ENCODE assay signal across 10 cellular contexts in genomic region chr7:468681-469590, GRCh38. TPM values are rescaled to one million over a fixed set of nuclear protein-coding genes. Genes with fewer than 3 reads are reported as not detected.
DNase-seq lines count a peak whose midpoint lies in the region; ATAC-seq lines count a peak whose summit lies in the region.
"Had no signal": no experiment of that assay in that cellular context is flagged by ENCODE, and none has a peak within 500 bp of the region (broad histone marks: within the 10 kb centered on the region; RNA-seq: fewer than 3 reads in every experiment).

No MANE protein-coding gene starts in this region.

- H3K4me3 ChIP-seq in SK-N-MC: peak overlapping the region; percentile 23; the same call in 1 of the 2 replicates
- no peak overlapping the region for H3K4me3 ChIP-seq in skeletal muscle tissue (ENCODE audit: low read length in 3 of 3)

- H3K36me3 ChIP-seq in SK-N-MC (ENCODE audit: insufficient read depth, low read length) (no peaks in the 10 kb centered on the region), skeletal muscle tissue (ENCODE audit: control insufficient read depth in 3 of 3, insufficient read depth in 3 of 3, low read length in 3 of 3) (no peaks in the 10 kb centered on the region)

- H3K9me3 ChIP-seq in SK-N-MC (ENCODE audit: low read depth, low read length) (no peaks in the 10 kb centered on the region), skeletal muscle tissue (ENCODE audit: control insufficient read depth in 3 of 3, low read length in 3 of 3) (peaks cover 0 to 4% (median 0%) of the 10 kb centered on the region in 3 donors)

- no peak for ATAC-seq in left ventricle myocardium superior
- no peak for ATAC-seq in HG03196 (IDR thresholded peaks at IDR 0.05; ENCODE audit: unreplicated experiment)
- no peak for ATAC-seq in HG02938 (IDR thresholded peaks at IDR 0.05; ENCODE audit: unreplicated experiment)

- peaks cover 33 to 43% (median 40%) of the 10 kb centered on the region in 3 donors for H3K4me1 ChIP-seq in skeletal muscle tissue (ENCODE audit: control insufficient read depth in 3 of 3, insufficient read depth in 3 of 3, low read length in 3 of 3)

- intact Hi-C loops in left ventricle myocardium superior (cut with micrococcal nuclease): no loop called here

- H3K27ac ChIP-seq in SK-N-MC: peak overlapping the region; percentile 75
- H3K27ac ChIP-seq in skeletal muscle tissue (ENCODE audit: low read depth, low read length): peak overlapping the region; percentile 25
- H3K27ac ChIP-seq: 22Rv1 had no signal

- no peak overlapping the region for H3K9ac ChIP-seq in SK-N-MC (ENCODE audit: insufficient read length)
- H3K9ac ChIP-seq in skeletal muscle tissue (ENCODE audit: low read depth in 1 of 3, low read length in 3 of 3): peak overlapping the region in 1 of 3 donors; percentile 16

- peaks cover 0 to 18% (median 2%) of the 10 kb centered on the region in 3 donors for H3K27me3 ChIP-seq in skeletal muscle tissue (ENCODE audit: control insufficient read depth in 3 of 3, insufficient read depth in 3 of 3, low read length in 3 of 3)

- DNase-seq in SIG-M5 treated with dmso at 0.1 percent for 504 hours (lab: John Stamatoyannopoulos, UW; ENCODE audit: unreplicated experiment) (peak; percentile 69), SIG-M5 (lab: John Stamatoyannopoulos, UW) (no peak), SK-N-MC (ENCODE audit: low read depth, low spot score) (peak; percentile 8), left ventricle myocardium superior (peak; percentile 11), mucosa of gallbladder (ENCODE audit: low spot score) (no peak)
- DNase-seq: NCI-H1417 treated with DMSO at 0.1 percent for 48 hours had no signal

RNA-seq across cellular contexts. Expression of gene PDGFA, which starts 50.7 kb away (rescaled TPM):
- 32.7 TPM for total RNA-seq in left ventricle myocardium superior
- 44.4 TPM for total RNA-seq in skeletal muscle tissue
- 51.2 TPM for total RNA-seq in mucosa of gallbladder

Comparison
In these comparisons a context has a peak if more than half of its experiments do, and no peak if none do; other contexts are left out.
1. DNase-seq: peak in SIG-M5 treated with dmso at 0.1 percent for 504 hours (single experiment), SK-N-MC (single experiment) and left ventricle myocardium superior (single experiment); none in SIG-M5 (single experiment) and mucosa of gallbladder (single experiment).